ENCODE assay signal across 14 cellular contexts in genomic region chr13:40961826-40962225, GRCh38. TPM values are rescaled to one million over a fixed set of nuclear protein-coding genes. Genes with fewer than 3 reads are reported as not detected.
DNase-seq lines count a peak whose midpoint lies in the region; ATAC-seq and TF ChIP-seq lines count a peak whose summit lies in the region.
"Had no signal": no experiment of that assay in that cellular context is flagged by ENCODE, and none has a peak within 500 bp of the region (broad histone marks: within the 10 kb centered on the region; RNA-seq: fewer than 3 reads in every experiment).

No MANE protein-coding gene starts in this region.

- H3K4me3 Mint-ChIP-seq in CD4-positive, CD25-positive, alpha-beta regulatory T cell: peak overlapping the region; percentile 21 to 80 (median 71)
- no peak overlapping the region for H3K4me3 Mint-ChIP-seq in activated T-helper 1 cell treated with anti-CD3 and anti-CD28 coated beads, Interleukin-12 subunit alpha, Interleukin-12 subunit beta, Interleukin-2, Interleukin-4 antibody, amounts not matched to agents 30 ng/mL and 10 ng/mL and 1 ng/mL, durations not matched to agents 14 hours and 24 hours and 36 hours
- peak overlapping the region; percentile 43 for H3K4me3 Mint-ChIP-seq in natural killer cell treated with Interleukin-12 subunit alpha and Interleukin-12 subunit beta and Interleukin-15 and Interleukin-18, amount 100 ng/mL, for 72 hours

- H3K9me3 ChIP-seq in CD4-positive, CD25-positive, alpha-beta regulatory T cell (ENCODE audit: control insufficient read depth in 2 of 2, low read length in 2 of 2): no peaks in the 10 kb centered on the region
- no peaks in the 10 kb centered on the region for H3K9me3 ChIP-seq in DND-41 (ENCODE audit: insufficient read depth, low read length, severe bottlenecking)
- H3K9me3 ChIP-seq in psoas muscle: no peaks in the 10 kb centered on the region
- H3K9me3 ChIP-seq: ascending aorta, colonic mucosa, thoracic aorta had no signal

- WGBS in psoas muscle, 3 donors: 89 to 96% (median 90%) methylated on average over 1 of the region's 1 CpG

- H3K27me3 ChIP-seq in CD4-positive, CD25-positive, alpha-beta regulatory T cell (ENCODE audit: control insufficient read depth, insufficient read depth, low read length): no peaks in the 10 kb centered on the region
- H3K27me3 ChIP-seq in DND-41 (ENCODE audit: insufficient read depth, low read length, poor library complexity): no peaks in the 10 kb centered on the region
- no peaks in the 10 kb centered on the region for H3K27me3 ChIP-seq in psoas muscle (ENCODE audit: insufficient read depth in 3 of 3, low read length in 2 of 3)
- H3K27me3 ChIP-seq: ascending aorta, colonic mucosa had no signal

- H3K27ac Mint-ChIP-seq in CD4-positive, CD25-positive, alpha-beta regulatory T cell: peak overlapping the region; percentile 16 to 81 (median 77)
- H3K27ac Mint-ChIP-seq in activated T-helper 1 cell treated with anti-CD3 and anti-CD28 coated beads, Interleukin-12 subunit alpha, Interleukin-12 subunit beta, Interleukin-2, Interleukin-4 antibody, amounts not matched to agents 30 ng/mL and 10 ng/mL and 1 ng/mL, durations not matched to agents 14 hours and 24 hours and 36 hours: peak overlapping the region; percentile 45
- H3K27ac Mint-ChIP-seq in natural killer cell treated with Interleukin-12 subunit alpha and Interleukin-12 subunit beta and Interleukin-15 and Interleukin-18, amount 100 ng/mL, for 72 hours: peak overlapping the region; percentile 54 to 65

- no peak for ATAC-seq in CD4-positive, CD25-positive, alpha-beta regulatory T cell (ENCODE audit: low read depth in 2 of 2)
- ATAC-seq in DND-41 (ENCODE audit: insufficient read depth, low read depth) (no peak), psoas muscle (no peak)
- no peak for ATAC-seq in natural killer cell treated with Interleukin-12 subunit alpha and Interleukin-12 subunit beta and Interleukin-15 and Interleukin-18, amount 100 ng/mL, for 72 hours

- H3K79me2 ChIP-seq in DND-41 (ENCODE audit: insufficient read depth, low read length): peaks cover 95% of the 10 kb centered on the region

- peak overlapping the region; percentile 30 for H3K27ac ChIP-seq in CD4-positive, CD25-positive, alpha-beta regulatory T cell (ENCODE audit: insufficient read depth, low read length, poor library complexity, severe bottlenecking)
- H3K27ac ChIP-seq in DND-41 (ENCODE audit: low read length): peak overlapping the region; percentile 37
- no peak overlapping the region for H3K27ac ChIP-seq in psoas muscle
- H3K27ac ChIP-seq: ascending aorta, colonic mucosa, thoracic aorta had no signal

- H3K36me3 Mint-ChIP-seq in CD4-positive, CD25-positive, alpha-beta regulatory T cell: peaks cover 40% of the 10 kb centered on the region
- H3K36me3 Mint-ChIP-seq in activated T-helper 1 cell treated with anti-CD3 and anti-CD28 coated beads, Interleukin-12 subunit alpha, Interleukin-12 subunit beta, Interleukin-2, Interleukin-4 antibody, amounts not matched to agents 30 ng/mL and 10 ng/mL and 1 ng/mL, durations not matched to agents 14 hours and 24 hours and 36 hours (ENCODE audit: low read depth): peaks cover 26% of the 10 kb centered on the region
- H3K36me3 Mint-ChIP-seq in natural killer cell treated with Interleukin-12 subunit alpha and Interleukin-12 subunit beta and Interleukin-15 and Interleukin-18, amount 100 ng/mL, for 72 hours: peaks cover 18% of the 10 kb centered on the region

- H2AFZ ChIP-seq in DND-41 (ENCODE audit: low read depth, low read length): no peak overlapping the region

- peak overlapping the region; percentile 49 for H3K4me3 ChIP-seq in CD4-positive, CD25-positive, alpha-beta regulatory T cell (ENCODE audit: low read depth, low read length)
- H3K4me3 ChIP-seq in DND-41 (ENCODE audit: low read depth in 1 of 2, low read length in 2 of 2) (no peak overlapping the region), psoas muscle (no peak overlapping the region)
- H3K4me3 ChIP-seq: ascending aorta, colonic mucosa, thoracic aorta had no signal

- no peak overlapping the region for H3K9ac ChIP-seq in DND-41 (ENCODE audit: low read depth, low read length)

- peaks cover 44 to 90% (median 78%) of the 10 kb centered on the region in 4 donors for H3K4me1 Mint-ChIP-seq in CD4-positive, CD25-positive, alpha-beta regulatory T cell
- peaks cover 47% of the 10 kb centered on the region for H3K4me1 Mint-ChIP-seq in activated T-helper 1 cell treated with anti-CD3 and anti-CD28 coated beads, Interleukin-12 subunit alpha, Interleukin-12 subunit beta, Interleukin-2, Interleukin-4 antibody, amounts not matched to agents 30 ng/mL and 10 ng/mL and 1 ng/mL, durations not matched to agents 14 hours and 24 hours and 36 hours (ENCODE audit: low read depth)
- H3K4me1 Mint-ChIP-seq in natural killer cell treated with Interleukin-12 subunit alpha and Interleukin-12 subunit beta and Interleukin-15 and Interleukin-18, amount 100 ng/mL, for 72 hours (ENCODE audit: low read depth in 2 of 2): peaks cover 56 to 72% of the 10 kb centered on the region in 2 donors

- H3K27me3 Mint-ChIP-seq in CD4-positive, CD25-positive, alpha-beta regulatory T cell: no peaks in the 10 kb centered on the region
- no peaks in the 10 kb centered on the region for H3K27me3 Mint-ChIP-seq in activated T-helper 1 cell treated with anti-CD3 and anti-CD28 coated beads, Interleukin-12 subunit alpha, Interleukin-12 subunit beta, Interleukin-2, Interleukin-4 antibody, amounts not matched to agents 30 ng/mL and 10 ng/mL and 1 ng/mL, durations not matched to agents 14 hours and 24 hours and 36 hours (ENCODE audit: insufficient read depth)
- no peaks in the 10 kb centered on the region for H3K27me3 Mint-ChIP-seq in natural killer cell treated with Interleukin-12 subunit alpha and Interleukin-12 subunit beta and Interleukin-15 and Interleukin-18, amount 100 ng/mL, for 72 hours

- TF ChIP-seq CTCF in DND-41 (IDR thresholded peaks at IDR 0.05; ENCODE audit: borderline replicate concordance, extremely low read depth, low read length, poor library complexity, severe bottlenecking): no peak
- TF ChIP-seq CTCF in psoas muscle (IDR thresholded peaks at IDR 0.05): no peak

- intact Hi-C loops in activated T-helper 1 cell treated with anti-CD3 and anti-CD28 coated beads, Interleukin-12 subunit alpha, Interleukin-12 subunit beta, Interleukin-2, Interleukin-4 antibody, amounts not matched to agents 30 ng/mL and 10 ng/mL and 1 ng/mL, durations not matched to agents 14 hours and 24 hours and 36 hours (cut with micrococcal nuclease): loop anchor here (10.0 kb wide), 1 partner anchor 53 kb away; the partner anchor contains the start of gene ELF1
- intact Hi-C loops in psoas muscle (cut with DNase I): no loop called here

- peaks cover 0 to 1% (median 0%) of the 10 kb centered on the region in 7 donors for H3K9me3 Mint-ChIP-seq in CD4-positive, CD25-positive, alpha-beta regulatory T cell
- peaks cover 5% of the 10 kb centered on the region for H3K9me3 Mint-ChIP-seq in activated T-helper 1 cell treated with anti-CD3 and anti-CD28 coated beads, Interleukin-12 subunit alpha, Interleukin-12 subunit beta, Interleukin-2, Interleukin-4 antibody, amounts not matched to agents 30 ng/mL and 10 ng/mL and 1 ng/mL, durations not matched to agents 14 hours and 24 hours and 36 hours
- no peaks in the 10 kb centered on the region for H3K9me3 Mint-ChIP-seq in natural killer cell treated with Interleukin-12 subunit alpha and Interleukin-12 subunit beta and Interleukin-15 and Interleukin-18, amount 100 ng/mL, for 72 hours

- no peak for DNase-seq in CD4-positive, CD25-positive, alpha-beta regulatory T cell
- DNase-seq in DND-41: no peak
- DNase-seq in activated T-helper 1 cell treated with anti-CD3 and anti-CD28 coated beads, Interleukin-12 subunit alpha, Interleukin-12 subunit beta, Interleukin-2, Interleukin-4 antibody, amounts not matched to agents 30 ng/mL and 10 ng/mL and 1 ng/mL, durations not matched to agents 14 hours and 24 hours and 36 hours (ENCODE audit: low spot score): no peak
- no peak for DNase-seq in natural killer cell treated with Interleukin-12 subunit alpha and Interleukin-12 subunit beta and Interleukin-15 and Interleukin-18, amount 100 ng/mL, for 72 hours (ENCODE audit: low spot score)
- DNase-seq in NCI-H345 treated with DMSO at 0.1 percent for 48 hours (lab: John Stamatoyannopoulos, UW; ENCODE audit: unreplicated experiment): no peak
- DNase-seq in psoas muscle: no peak
- DNase-seq in NCI-H1694 (lab: John Stamatoyannopoulos, UW): no peak
- DNase-seq: C1 segment of cervical spinal cord, colonic mucosa, head of caudate nucleus, NCI-H187 treated with DMSO at 0.1 percent for 48 hours, NCI-H69 had no signal

- H3K36me3 ChIP-seq in CD4-positive, CD25-positive, alpha-beta regulatory T cell (ENCODE audit: control insufficient read depth, insufficient read depth, low read length): peaks cover 37% of the 10 kb centered on the region
- H3K36me3 ChIP-seq in DND-41 (ENCODE audit: insufficient read depth, low read length): peaks cover 65% of the 10 kb centered on the region
- peaks cover 0 to 18% of the 10 kb centered on the region in 2 donors for H3K36me3 ChIP-seq in psoas muscle (ENCODE audit: insufficient read depth in 1 of 2, low read depth in 1 of 2)
- H3K36me3 ChIP-seq: thoracic aorta had no signal

- no peak overlapping the region for H3K4me2 ChIP-seq in DND-41 (ENCODE audit: insufficient read depth, low read length)

- H3K4me1 ChIP-seq in CD4-positive, CD25-positive, alpha-beta regulatory T cell (ENCODE audit: control insufficient read depth, insufficient read depth, low read length, poor library complexity, severe bottlenecking): peaks cover 58% of the 10 kb centered on the region
- H3K4me1 ChIP-seq in DND-41 (ENCODE audit: insufficient read depth, low read length) (peaks cover 7% of the 10 kb centered on the region), psoas muscle (peaks cover 18% of the 10 kb centered on the region)
- H3K4me1 ChIP-seq: colonic mucosa had no signal

- peaks cover 57% of the 10 kb centered on the region for H4K20me1 ChIP-seq in DND-41 (ENCODE audit: insufficient read depth, low read length)

RNA-seq across cellular contexts. Expression of gene ELF1, which starts 57.3 kb away (rescaled TPM):
- total RNA-seq in CD4-positive, CD25-positive, alpha-beta regulatory T cell: 285 TPM
- polyA plus RNA-seq in CD4-positive, CD25-positive, alpha-beta regulatory T cell: 100 to 1,000 TPM; 122 to 178 (median 141) TPM
- 75.3 and 76.8 TPM in 2 replicates for total RNA-seq in activated T-helper 1 cell treated with anti-CD3 and anti-CD28 coated beads, Interleukin-12 subunit alpha, Interleukin-12 subunit beta, Interleukin-2, Interleukin-4 antibody, amounts not matched to agents 30 ng/mL and 10 ng/mL and 1 ng/mL, durations not matched to agents 14 hours and 24 hours and 36 hours
- 10 to 100 TPM; 61.8 to 86.1 TPM for total RNA-seq in natural killer cell treated with Interleukin-12 subunit alpha and Interleukin-12 subunit beta and Interleukin-15 and Interleukin-18, amount 100 ng/mL, for 72 hours
- total RNA-seq in psoas muscle: 10 to 100 TPM; 20.5 to 25.9 (median 22.6) TPM
- polyA plus RNA-seq in psoas muscle: 10 to 100 TPM in 2 of 3 donors, 1 to 10 TPM in 1; 7.3 to 28.6 (median 13.0) TPM
